Comparison of ENCODE assay signal across 8 cellular contexts in genomic region chr6:26175428-26176181, GRCh38.
DNase-seq lines count a peak whose midpoint lies in the region; ATAC-seq and TF ChIP-seq lines count a peak whose summit lies in the region.

No MANE protein-coding gene starts in this region.

- DNase-seq in SK-N-SH (no peak), LHCN-M2 (ENCODE audit: low read depth) (peak; percentile 69), T-helper 1 cell (peak in 3 of 5 donors; percentile 40 to 81 (median 55)), dermis blood vessel endothelial cell (peak; percentile 87)
- DNase-seq in naive thymus-derived CD4-positive, alpha-beta T cell, result peak in 7 of 9 donors; percentile 57 to 75 (median 66)

- H3K27ac ChIP-seq in SK-N-SH (ENCODE audit: low read depth in 2 of 2, low read length in 1 of 2), result no peak overlapping the region
- H3K27ac ChIP-seq in naive thymus-derived CD4-positive, alpha-beta T cell (ENCODE audit: low read depth, low read length), result no peak overlapping the region

- H3K36me3 ChIP-seq in SK-N-SH (replicated peaks in 1 of 2; ENCODE audit: control insufficient read depth in 1 of 2, insufficient read depth in 2 of 2, low read length in 1 of 2), result no peaks in the 10 kb centered on the region
- H3K36me3 ChIP-seq in naive thymus-derived CD4-positive, alpha-beta T cell (ENCODE audit: control insufficient read depth in 2 of 3, insufficient read depth in 3 of 3, low read length in 3 of 3), result peaks cover 0 to 8% (median 0%) of the 10 kb centered on the region in 3 experiments

- H3K4me1 ChIP-seq in SK-N-SH (ENCODE audit: control insufficient read depth in 1 of 2, insufficient read depth in 2 of 2, low read depth in 1 of 2, low read length in 1 of 2), result peaks cover 3 to 4% of the 10 kb centered on the region in 2 experiments; a peak in 3 of 4 replicates
- H3K4me1 ChIP-seq in naive thymus-derived CD4-positive, alpha-beta T cell (ENCODE audit: control insufficient read depth in 2 of 2, insufficient read depth in 2 of 2, low read length in 2 of 2), result peaks cover 16 to 19% of the 10 kb centered on the region in 2 donors

- ATAC-seq in SK-N-SH treated with all-trans-retinoic acid at 6 μM for 48 hours (no peak), GM21526 (IDR thresholded peaks at IDR 0.05; ENCODE audit: low FRiP score, unreplicated experiment) (no peak), GM18870 (IDR thresholded peaks at IDR 0.05; ENCODE audit: unreplicated experiment) (no peak)
- ATAC-seq in naive thymus-derived CD4-positive, alpha-beta T cell, result peak; percentile 32

- no peaks in the 10 kb centered on the region for H3K9me3 ChIP-seq in SK-N-SH
- no peaks in the 10 kb centered on the region for H3K9me3 ChIP-seq in naive thymus-derived CD4-positive, alpha-beta T cell (ENCODE audit: control insufficient read depth in 2 of 3, low read length in 3 of 3)

- peak overlapping the region in 7 of 10 donors; percentile 15 to 63 (median 43) for H3K4me3 Mint-ChIP-seq in naive thymus-derived CD4-positive, alpha-beta T cell

- no peak overlapping the region for H3K9ac ChIP-seq in SK-N-SH

- intact Hi-C loops in naive thymus-derived CD4-positive, alpha-beta T cell (cut with micrococcal nuclease), result loop anchor here (1.0 to 5.0 kb wide), 19 partner anchors 8 to 1302 kb away; partner anchors contain the start of gene ABT1 (in 1 of the 2)

- H3K4me3 ChIP-seq in SK-N-SH (ENCODE audit: low read depth in 2 of 2, low read length in 1 of 2), result peak overlapping the region in 1 of 2 experiments; percentile 18; a peak in 1 of 4 replicates
- no peak overlapping the region for H3K4me3 ChIP-seq in naive thymus-derived CD4-positive, alpha-beta T cell (ENCODE audit: low read length)

- peak; percentile 73 for TF ChIP-seq RAD21 in SK-N-SH (IDR thresholded peaks at IDR 0.05; ENCODE audit: low read length)

- peaks cover 20 to 51% (median 39%) of the 10 kb centered on the region in 7 donors for H3K4me1 Mint-ChIP-seq in naive thymus-derived CD4-positive, alpha-beta T cell

- no peaks in the 10 kb centered on the region for H3K27me3 Mint-ChIP-seq in naive thymus-derived CD4-positive, alpha-beta T cell

- TF ChIP-seq CTCF in SK-N-SH (IDR thresholded peaks at IDR 0.05), result peak; percentile 75

- no peaks in the 10 kb centered on the region for H3K9me2 ChIP-seq in SK-N-SH

- H3K79me2 ChIP-seq in SK-N-SH (ENCODE audit: insufficient read depth), result peaks cover 25% of the 10 kb centered on the region

- H3K9me3 Mint-ChIP-seq in naive thymus-derived CD4-positive, alpha-beta T cell, result no peaks in the 10 kb centered on the region

- POLR2A ChIA-PET in SK-N-SH (lab: Yijun Ruan, JAX), result interaction anchor here (0.6 to 1.4 kb wide), 4 partner anchors 17 to 49 kb away, joined by 3 to 6 read pairs (median 4); a partner anchor contains a TSS
- POLR2A ChIA-PET in naive thymus-derived CD4-positive, alpha-beta T cell (lab: Charles Lee), result interaction anchor here (0.6 to 5.8 kb wide), 15 partner anchors 10 to 109 kb away, joined by 3 to 255 read pairs (median 6); a partner anchor contains a TSS

- H3K36me3 Mint-ChIP-seq in naive thymus-derived CD4-positive, alpha-beta T cell, result peaks cover 0 to 4% (median 0%) of the 10 kb centered on the region in 5 donors

- CTCF ChIA-PET in SK-N-SH (lab: Yijun Ruan, JAX), result interaction anchor here (0.6 to 1.5 kb wide), 8 partner anchors 12 to 140 kb away, joined by 3 to 5 read pairs (median 4); a partner anchor contains a TSS
- CTCF ChIA-PET in naive thymus-derived CD4-positive, alpha-beta T cell (lab: Charles Lee), result interaction anchor here (0.7 to 1.7 kb wide), 8 partner anchors 17 to 401 kb away, joined by 3 to 9 read pairs (median 3); a partner anchor contains a TSS

- no peaks in the 10 kb centered on the region for H3K27me3 ChIP-seq in SK-N-SH (ENCODE audit: insufficient read depth)
- no peaks in the 10 kb centered on the region for H3K27me3 ChIP-seq in naive thymus-derived CD4-positive, alpha-beta T cell (ENCODE audit: control insufficient read depth in 2 of 2, insufficient read depth in 2 of 2, low read length in 2 of 2)

- peak overlapping the region; percentile 32 to 89 (median 76) for H3K27ac Mint-ChIP-seq in naive thymus-derived CD4-positive, alpha-beta T cell

- no peak for TF ChIP-seq EP300 in SK-N-SH (IDR thresholded peaks at IDR 0.05; ENCODE audit: borderline replicate concordance in 1 of 2, low read depth in 1 of 2, low read length in 1 of 2)

- no peak overlapping the region for H3K4me2 ChIP-seq in SK-N-SH

- WGBS in SK-N-SH (ENCODE audit: low lambda C conversion rate), result 62% methylated on average over 5 of the region's 5 CpGs

- no peak overlapping the region for H2AFZ ChIP-seq in SK-N-SH (ENCODE audit: low read depth)

- H4K20me1 ChIP-seq in SK-N-SH (ENCODE audit: insufficient read depth), result no peaks in the 10 kb centered on the region

- H3F3A ChIP-seq in SK-N-SH (replicated peaks; ENCODE audit: insufficient read depth), result peaks cover 28% of the 10 kb centered on the region

TF ChIP-seq in SK-N-SH, 30 proteins besides CTCF, POLR2A, EP300 and RAD21:
- TF ChIP-seq RFX5 (IDR thresholded peaks at IDR 0.05; ENCODE audit: low read length) (no peak), SMC3 (IDR thresholded peaks at IDR 0.05; ENCODE audit: low read depth, low read length) (peak; percentile 28; the same call in 1 of the 2 replicates), TEAD4 (IDR thresholded peaks at IDR 0.05; ENCODE audit: borderline replicate concordance, insufficient read depth) (no peak), FOSL2 (IDR thresholded peaks at IDR 0.05; ENCODE audit: borderline replicate concordance, low read depth) (no peak)
- TF ChIP-seq, protein P1, sequence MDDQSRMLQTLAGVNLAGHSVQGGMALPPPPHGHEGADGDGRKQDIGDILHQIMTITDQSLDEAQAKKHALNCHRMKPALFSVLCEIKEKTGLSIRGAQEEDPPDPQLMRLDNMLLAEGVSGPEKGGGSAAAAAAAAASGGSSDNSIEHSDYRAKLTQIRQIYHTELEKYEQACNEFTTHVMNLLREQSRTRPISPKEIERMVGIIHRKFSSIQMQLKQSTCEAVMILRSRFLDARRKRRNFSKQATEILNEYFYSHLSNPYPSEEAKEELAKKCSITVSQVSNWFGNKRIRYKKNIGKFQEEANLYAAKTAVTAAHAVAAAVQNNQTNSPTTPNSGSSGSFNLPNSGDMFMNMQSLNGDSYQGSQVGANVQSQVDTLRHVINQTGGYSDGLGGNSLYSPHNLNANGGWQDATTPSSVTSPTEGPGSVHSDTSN (IDR thresholded peaks at IDR 0.05), result no peak
TF ChIP-seq in SK-N-SH: peak in this region for 1.

TF ChIP-seq in SK-N-SH treated with all-trans-retinoic acid at 6 μM for 48 hours, 23 proteins besides CTCF, POLR2A, EP300 and RAD21 (continues in another document):
- no peak for TF ChIP-seq ZNF8 (CRISPR knock-in tag; IDR thresholded peaks at IDR 0.05)
- no peak for TF ChIP-seq OSR1 (CRISPR knock-in tag; IDR thresholded peaks at IDR 0.05)
- TF ChIP-seq ISL1 (CRISPR knock-in tag; IDR thresholded peaks at IDR 0.05), result no peak
- no peak for TF ChIP-seq ZNF70 (CRISPR knock-in tag; IDR thresholded peaks at IDR 0.05)
- TF ChIP-seq BACH2 (CRISPR knock-in tag; IDR thresholded peaks at IDR 0.05; ENCODE audit: borderline replicate concordance), result no peak
- no peak for TF ChIP-seq GLIS3 (CRISPR knock-in tag; IDR thresholded peaks at IDR 0.05)
- TF ChIP-seq ARNTL (CRISPR knock-in tag; IDR thresholded peaks at IDR 0.05; ENCODE audit: borderline replicate concordance, low read depth), result no peak
- TF ChIP-seq TCF4 (CRISPR knock-in tag; IDR thresholded peaks at IDR 0.05; ENCODE audit: borderline replicate concordance), result no peak
- no peak for TF ChIP-seq ZC3H10 (CRISPR knock-in tag; IDR thresholded peaks at IDR 0.05)
- TF ChIP-seq ZFP3 (CRISPR knock-in tag; IDR thresholded peaks at IDR 0.05), result no peak
- TF ChIP-seq ZNF565 (CRISPR knock-in tag; conservative IDR thresholded peaks at IDR 0.05; ENCODE audit: low read depth), result no peak
- TF ChIP-seq, protein P2, sequence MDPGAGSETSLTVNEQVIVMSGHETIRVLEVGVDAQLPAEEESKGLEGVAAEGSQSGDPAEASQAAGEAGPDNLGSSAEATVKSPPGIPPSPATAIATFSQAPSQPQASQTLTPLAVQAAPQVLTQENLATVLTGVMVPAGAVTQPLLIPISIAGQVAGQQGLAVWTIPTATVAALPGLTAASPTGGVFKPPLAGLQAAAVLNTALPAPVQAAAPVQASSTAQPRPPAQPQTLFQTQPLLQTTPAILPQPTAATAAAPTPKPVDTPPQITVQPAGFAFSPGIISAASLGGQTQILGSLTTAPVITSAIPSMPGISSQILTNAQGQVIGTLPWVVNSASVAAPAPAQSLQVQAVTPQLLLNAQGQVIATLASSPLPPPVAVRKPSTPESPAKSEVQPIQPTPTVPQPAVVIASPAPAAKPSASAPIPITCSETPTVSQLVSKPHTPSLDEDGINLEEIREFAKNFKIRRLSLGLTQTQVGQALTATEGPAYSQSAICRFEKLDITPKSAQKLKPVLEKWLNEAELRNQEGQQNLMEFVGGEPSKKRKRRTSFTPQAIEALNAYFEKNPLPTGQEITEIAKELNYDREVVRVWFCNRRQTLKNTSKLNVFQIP (CRISPR knock-in tag; IDR thresholded peaks at IDR 0.05; ENCODE audit: borderline replicate concordance, low read depth), result no peak
- no peak for TF ChIP-seq ZFP30 (CRISPR knock-in tag; IDR thresholded peaks at IDR 0.05)
- no peak for TF ChIP-seq RARB (CRISPR knock-in tag; IDR thresholded peaks at IDR 0.05)
- TF ChIP-seq SNAI2 (CRISPR knock-in tag; IDR thresholded peaks at IDR 0.05), result no peak
- TF ChIP-seq CSRNP3 (CRISPR knock-in tag; IDR thresholded peaks at IDR 0.05), result no peak
